ENCODE assay signal across 1 cellular context in genomic region chr2:239895669-239896068, GRCh38.
TF ChIP-seq lines count a peak whose summit lies in the region.

No MANE protein-coding gene starts in this region.

TF ChIP-seq in WTC11, 78 proteins besides CTCF, POLR2A, EP300 and RAD21 (continued from another document):
- TF ChIP-seq ATF2 (CRISPR knock-in tag; IDR thresholded peaks at IDR 0.05; ENCODE audit: borderline replicate concordance, low read depth): no peak
- TF ChIP-seq ZNF263 (CRISPR knock-in tag; IDR thresholded peaks at IDR 0.05; ENCODE audit: low read depth): no peak
- TF ChIP-seq ARID4B (CRISPR knock-in tag; IDR thresholded peaks at IDR 0.05; ENCODE audit: borderline replicate concordance): no peak
- TF ChIP-seq ZNF532 (CRISPR knock-in tag; IDR thresholded peaks at IDR 0.05; ENCODE audit: borderline replicate concordance): no peak
